In the genomic region with DNA sequence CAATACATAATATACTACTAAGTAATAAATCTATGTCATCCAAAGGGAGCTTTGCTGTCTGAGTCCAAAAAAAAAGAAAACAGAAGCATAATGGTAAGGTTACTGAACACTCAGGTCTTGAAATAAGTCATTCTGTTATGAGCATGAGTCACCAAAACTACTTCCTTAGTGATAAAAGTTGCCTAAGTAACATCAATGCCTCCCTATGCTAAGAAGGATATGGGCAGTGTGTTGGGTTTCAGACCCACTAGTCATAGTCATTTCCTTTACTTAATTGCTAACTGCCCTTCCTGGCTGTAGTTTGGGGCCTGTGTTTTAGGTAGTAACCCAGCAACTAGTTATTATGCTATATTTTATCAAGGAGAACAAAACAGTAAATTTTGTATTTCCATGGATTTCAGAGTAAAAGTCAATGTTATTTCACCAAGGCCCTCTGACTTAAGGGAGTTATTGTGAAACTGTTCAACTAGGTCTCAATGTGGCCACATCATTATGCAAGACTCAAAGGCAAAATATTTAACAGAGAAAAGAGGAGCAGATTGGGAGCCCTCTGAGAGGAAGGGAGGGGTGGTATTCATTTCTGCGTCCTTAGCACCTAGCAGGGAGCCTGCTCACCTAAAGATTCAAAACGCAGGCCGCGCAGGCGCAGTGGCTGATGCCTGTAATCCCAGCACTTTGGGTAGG, we compare ENCODE assay signal across 8 cellular contexts. TPM values are rescaled to one million over a fixed set of nuclear protein-coding genes. Genes with fewer than 3 reads are reported as not detected.
DNase-seq lines count a peak whose midpoint lies in the region; ATAC-seq and TF ChIP-seq lines count a peak whose summit lies in the region.

No MANE protein-coding gene starts in this region.

- H3K4me1 ChIP-seq in Peyer's patch = no peaks in the 10 kb centered on the region
- no peaks in the 10 kb centered on the region for H3K4me1 ChIP-seq in colonic mucosa
- H3K4me1 ChIP-seq in muscle layer of colon (ENCODE audit: insufficient read depth, low read length) = no peaks in the 10 kb centered on the region

- no peak for TF ChIP-seq POLR2A in Peyer's patch (IDR thresholded peaks at IDR 0.05)

- H3K9ac ChIP-seq in colonic mucosa (ENCODE audit: low read depth in 2 of 2, low read length in 2 of 2) (no peak overlapping the region), muscle layer of colon (ENCODE audit: low read length) (no peak overlapping the region)

- intact Hi-C loops in colonic mucosa (cut with DNase I) = no loop called here

- no peaks in the 10 kb centered on the region for H3K36me3 ChIP-seq in Peyer's patch
- no peaks in the 10 kb centered on the region for H3K36me3 ChIP-seq in colonic mucosa
- no peaks in the 10 kb centered on the region for H3K36me3 ChIP-seq in muscle layer of colon (ENCODE audit: insufficient read depth, low read length)

- DNase-seq in stimulated activated naive CD4-positive, alpha-beta T cell treated with Interleukin-2 at 50 U/mL for 16 hours (lab: John Stamatoyannopoulos, UW) = peak; percentile 11
- DNase-seq in stimulated activated naive CD4-positive, alpha-beta T cell (lab: John Stamatoyannopoulos, UW) = no peak
- no peak for DNase-seq in Peyer's patch
- DNase-seq in colonic mucosa = no peak
- no peak for DNase-seq in putamen (ENCODE audit: low spot score)
- no peak for DNase-seq in NCI-H2171 (lab: John Stamatoyannopoulos, UW)

- TF ChIP-seq CTCF in Peyer's patch (IDR thresholded peaks at IDR 0.05) = no peak
- no peak for TF ChIP-seq CTCF in colonic mucosa (IDR thresholded peaks at IDR 0.05)

- peak; percentile 99 for ATAC-seq in HG02938 (IDR thresholded peaks at IDR 0.05; ENCODE audit: unreplicated experiment)

- H3K4me3 ChIP-seq in Peyer's patch (no peak overlapping the region), colonic mucosa (no peak overlapping the region), muscle layer of colon (ENCODE audit: low read depth in 1 of 2, low read length in 2 of 2) (no peak overlapping the region)

- H3K27ac ChIP-seq in Peyer's patch (peak overlapping the region in 3 of 4 donors; percentile 29 to 68 (median 32)), colonic mucosa (peak overlapping the region; percentile 46), muscle layer of colon (ENCODE audit: low read depth, low read length) (peak overlapping the region; percentile 42)

- H3K9me3 ChIP-seq in Peyer's patch = no peaks in the 10 kb centered on the region
- no peaks in the 10 kb centered on the region for H3K9me3 ChIP-seq in colonic mucosa
- H3K9me3 ChIP-seq in muscle layer of colon (ENCODE audit: low read length) = no peaks in the 10 kb centered on the region

- H3K27me3 ChIP-seq in Peyer's patch = no peaks in the 10 kb centered on the region
- no peaks in the 10 kb centered on the region for H3K27me3 ChIP-seq in colonic mucosa
- H3K27me3 ChIP-seq in muscle layer of colon (ENCODE audit: control insufficient read depth in 1 of 2, insufficient read depth in 2 of 2, low read length in 2 of 2) = no peaks in the 10 kb centered on the region

RNA-seq across cellular contexts. Expression of a gene that starts 11.7 kb away (rescaled TPM):
- total RNA-seq in Peyer's patch (100 to 1,000 TPM; 139 to 914 (median 434) TPM), colonic mucosa (100 to 1,000 TPM; 121 to 326 TPM)

RNA-seq across cellular contexts. Expression of a gene that starts 14.9 kb away (rescaled TPM):
- total RNA-seq in Peyer's patch (10 to 100 TPM in 1 of 4 donors, 1 to 10 TPM in 3; 4.0 to 24.8 (median 6.4) TPM), colonic mucosa (1 to 10 TPM; 3.4 to 3.5 TPM)
